Comparison of ENCODE assay signal across 1 cellular context in the genomic region with DNA sequence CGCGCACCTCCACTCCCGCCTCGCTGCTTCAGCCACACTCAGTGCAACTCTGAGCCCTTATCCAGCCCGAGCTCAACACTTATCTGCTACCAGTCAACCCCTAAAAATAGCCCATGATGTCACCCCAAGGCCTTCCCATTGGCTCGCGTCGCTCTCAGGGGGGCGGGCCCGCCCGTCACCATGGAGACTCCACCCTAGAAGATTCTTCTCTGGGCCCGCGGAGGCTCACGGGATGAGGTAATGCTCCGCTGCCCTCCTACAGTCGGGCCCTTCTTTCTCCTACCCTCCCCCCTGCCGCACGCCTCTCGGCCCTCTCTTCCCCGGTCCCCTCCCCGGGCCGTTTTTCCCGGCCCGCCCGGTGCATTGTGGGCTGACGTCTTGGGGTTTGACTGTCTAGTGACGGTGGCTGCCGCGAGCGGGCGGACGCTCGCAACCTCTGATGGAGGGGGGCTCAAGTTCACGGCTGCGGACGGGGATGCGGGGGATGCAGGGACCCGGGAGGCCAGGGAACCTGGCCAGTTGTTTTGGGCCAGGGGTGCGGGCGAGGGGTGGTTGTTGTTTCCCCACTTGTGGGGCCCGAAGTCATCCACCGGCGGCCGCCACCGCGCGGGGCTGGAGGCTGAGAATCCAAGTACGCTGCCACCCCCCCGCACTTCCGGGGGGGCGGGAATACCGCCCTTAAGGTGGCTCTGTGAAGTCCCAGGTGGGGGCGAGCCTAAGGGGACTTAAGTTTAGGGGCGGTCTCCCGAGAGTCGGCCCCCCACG.
TF ChIP-seq lines count a peak whose summit lies in the region.

A gene (minus strand): TSS at position 55 of the 765 bp plus-strand sequence. CDS start 977 bp downstream, outside the sequence.

TF ChIP-seq in GM12878, 131 proteins besides CTCF, POLR2A, EP300 and RAD21 (continued from another document and continues in another):
- TF ChIP-seq, protein P1, sequence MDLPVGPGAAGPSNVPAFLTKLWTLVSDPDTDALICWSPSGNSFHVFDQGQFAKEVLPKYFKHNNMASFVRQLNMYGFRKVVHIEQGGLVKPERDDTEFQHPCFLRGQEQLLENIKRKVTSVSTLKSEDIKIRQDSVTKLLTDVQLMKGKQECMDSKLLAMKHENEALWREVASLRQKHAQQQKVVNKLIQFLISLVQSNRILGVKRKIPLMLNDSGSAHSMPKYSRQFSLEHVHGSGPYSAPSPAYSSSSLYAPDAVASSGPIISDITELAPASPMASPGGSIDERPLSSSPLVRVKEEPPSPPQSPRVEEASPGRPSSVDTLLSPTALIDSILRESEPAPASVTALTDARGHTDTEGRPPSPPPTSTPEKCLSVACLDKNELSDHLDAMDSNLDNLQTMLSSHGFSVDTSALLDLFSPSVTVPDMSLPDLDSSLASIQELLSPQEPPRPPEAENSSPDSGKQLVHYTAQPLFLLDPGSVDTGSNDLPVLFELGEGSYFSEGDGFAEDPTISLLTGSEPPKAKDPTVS (IDR thresholded peaks at IDR 0.05; ENCODE audit: low read depth, low read length): peak; percentile 72
- TF ChIP-seq SREBF2 (IDR thresholded peaks at IDR 0.05; ENCODE audit: low read length) (peak; percentile 11; the same call in 1 of the 2 replicates), RBBP5 (conservative IDR thresholded peaks at IDR 0.05) (no peak), RAD51 (IDR thresholded peaks at IDR 0.05) (no peak), HDAC2 (IDR thresholded peaks at IDR 0.05) (0 out of 2 replicates have a peak, but pooled peaks have one; percentile 77), HCFC1 (IDR thresholded peaks at IDR 0.05; ENCODE audit: low read length) (0 out of 2 replicates have a peak, but pooled peaks have one; percentile 4), PAX5 (IDR thresholded peaks at IDR 0.05; ENCODE audit: borderline replicate concordance, low read depth, low read length) (peak; percentile 38; the same call in 1 of the 2 replicates), SUZ12 (IDR thresholded peaks at IDR 0.05; ENCODE audit: unreplicated experiment) (no peak), WRNIP1 (IDR thresholded peaks at IDR 0.05; ENCODE audit: borderline replicate concordance, low read depth, low read length) (no peak), NFYA (IDR thresholded peaks at IDR 0.05; ENCODE audit: borderline replicate concordance, low read depth, low read length) (no peak), SUPT20H (IDR thresholded peaks at IDR 0.05; ENCODE audit: borderline replicate concordance, control insufficient read depth, low read depth, low read length) (no peak), ZNF217 (IDR thresholded peaks at IDR 0.05) (no peak), ATF7 (IDR thresholded peaks at IDR 0.05; ENCODE audit: low read depth) (peak; percentile 100), ETV6 (conservative IDR thresholded peaks at IDR 0.05 in 1 of 2, IDR thresholded peaks at IDR 0.05 in 1 of 2; ENCODE audit: borderline replicate concordance in 1 of 2, low read depth in 1 of 2) (no peak), RELA (IDR thresholded peaks at IDR 0.05; ENCODE audit: borderline replicate concordance, partially characterized antibody) (no peak), NRF1 (conservative IDR thresholded peaks at IDR 0.05; ENCODE audit: low read depth, low read length) (no peak), NR2F1 (conservative IDR thresholded peaks at IDR 0.05) (peak; percentile 62), LARP7 (IDR thresholded peaks at IDR 0.05) (peak; percentile 52; the same call in 1 of the 2 replicates), SP1 (IDR thresholded peaks at IDR 0.05; ENCODE audit: low read depth, low read length) (peak; percentile 78), TCF7 (IDR thresholded peaks at IDR 0.05; ENCODE audit: borderline replicate concordance) (peak; percentile 49; the same call in 1 of the 2 replicates), NBN (IDR thresholded peaks at IDR 0.05) (peak; percentile 80), SPI1 (IDR thresholded peaks at IDR 0.05; ENCODE audit: borderline replicate concordance, insufficient read depth, low read depth, low read length) (no peak), CHD4 (IDR thresholded peaks at IDR 0.05) (no peak; the same call in 1 of the 2 replicates), CBX3 (IDR thresholded peaks at IDR 0.05; ENCODE audit: borderline replicate concordance, low read depth) (no peak), ESRRA (IDR thresholded peaks at IDR 0.05; ENCODE audit: low read length) (no peak)
- TF ChIP-seq, protein P2, sequence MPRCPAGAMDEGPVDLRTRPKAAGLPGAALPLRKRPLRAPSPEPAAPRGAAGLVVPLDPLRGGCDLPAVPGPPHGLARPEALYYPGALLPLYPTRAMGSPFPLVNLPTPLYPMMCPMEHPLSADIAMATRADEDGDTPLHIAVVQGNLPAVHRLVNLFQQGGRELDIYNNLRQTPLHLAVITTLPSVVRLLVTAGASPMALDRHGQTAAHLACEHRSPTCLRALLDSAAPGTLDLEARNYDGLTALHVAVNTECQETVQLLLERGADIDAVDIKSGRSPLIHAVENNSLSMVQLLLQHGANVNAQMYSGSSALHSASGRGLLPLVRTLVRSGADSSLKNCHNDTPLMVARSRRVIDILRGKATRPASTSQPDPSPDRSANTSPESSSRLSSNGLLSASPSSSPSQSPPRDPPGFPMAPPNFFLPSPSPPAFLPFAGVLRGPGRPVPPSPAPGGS (IDR thresholded peaks at IDR 0.05; ENCODE audit: borderline replicate concordance, insufficient read depth, low read depth, low read length, poor library complexity, severe bottlenecking): no peak
- TF ChIP-seq, protein P3, sequence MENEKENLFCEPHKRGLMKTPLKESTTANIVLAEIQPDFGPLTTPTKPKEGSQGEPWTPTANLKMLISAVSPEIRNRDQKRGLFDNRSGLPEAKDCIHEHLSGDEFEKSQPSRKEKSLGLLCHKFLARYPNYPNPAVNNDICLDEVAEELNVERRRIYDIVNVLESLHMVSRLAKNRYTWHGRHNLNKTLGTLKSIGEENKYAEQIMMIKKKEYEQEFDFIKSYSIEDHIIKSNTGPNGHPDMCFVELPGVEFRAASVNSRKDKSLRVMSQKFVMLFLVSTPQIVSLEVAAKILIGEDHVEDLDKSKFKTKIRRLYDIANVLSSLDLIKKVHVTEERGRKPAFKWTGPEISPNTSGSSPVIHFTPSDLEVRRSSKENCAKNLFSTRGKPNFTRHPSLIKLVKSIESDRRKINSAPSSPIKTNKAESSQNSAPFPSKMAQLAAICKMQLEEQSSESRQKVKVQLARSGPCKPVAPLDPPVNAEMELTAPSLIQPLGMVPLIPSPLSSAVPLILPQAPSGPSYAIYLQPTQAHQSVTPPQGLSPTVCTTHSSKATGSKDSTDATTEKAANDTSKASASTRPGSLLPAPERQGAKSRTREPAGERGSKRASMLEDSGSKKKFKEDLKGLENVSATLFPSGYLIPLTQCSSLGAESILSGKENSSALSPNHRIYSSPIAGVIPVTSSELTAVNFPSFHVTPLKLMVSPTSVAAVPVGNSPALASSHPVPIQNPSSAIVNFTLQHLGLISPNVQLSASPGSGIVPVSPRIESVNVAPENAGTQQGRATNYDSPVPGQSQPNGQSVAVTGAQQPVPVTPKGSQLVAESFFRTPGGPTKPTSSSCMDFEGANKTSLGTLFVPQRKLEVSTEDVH (IDR thresholded peaks at IDR 0.05; ENCODE audit: low read depth, partially characterized antibody): no peak
- TF ChIP-seq, protein P4, sequence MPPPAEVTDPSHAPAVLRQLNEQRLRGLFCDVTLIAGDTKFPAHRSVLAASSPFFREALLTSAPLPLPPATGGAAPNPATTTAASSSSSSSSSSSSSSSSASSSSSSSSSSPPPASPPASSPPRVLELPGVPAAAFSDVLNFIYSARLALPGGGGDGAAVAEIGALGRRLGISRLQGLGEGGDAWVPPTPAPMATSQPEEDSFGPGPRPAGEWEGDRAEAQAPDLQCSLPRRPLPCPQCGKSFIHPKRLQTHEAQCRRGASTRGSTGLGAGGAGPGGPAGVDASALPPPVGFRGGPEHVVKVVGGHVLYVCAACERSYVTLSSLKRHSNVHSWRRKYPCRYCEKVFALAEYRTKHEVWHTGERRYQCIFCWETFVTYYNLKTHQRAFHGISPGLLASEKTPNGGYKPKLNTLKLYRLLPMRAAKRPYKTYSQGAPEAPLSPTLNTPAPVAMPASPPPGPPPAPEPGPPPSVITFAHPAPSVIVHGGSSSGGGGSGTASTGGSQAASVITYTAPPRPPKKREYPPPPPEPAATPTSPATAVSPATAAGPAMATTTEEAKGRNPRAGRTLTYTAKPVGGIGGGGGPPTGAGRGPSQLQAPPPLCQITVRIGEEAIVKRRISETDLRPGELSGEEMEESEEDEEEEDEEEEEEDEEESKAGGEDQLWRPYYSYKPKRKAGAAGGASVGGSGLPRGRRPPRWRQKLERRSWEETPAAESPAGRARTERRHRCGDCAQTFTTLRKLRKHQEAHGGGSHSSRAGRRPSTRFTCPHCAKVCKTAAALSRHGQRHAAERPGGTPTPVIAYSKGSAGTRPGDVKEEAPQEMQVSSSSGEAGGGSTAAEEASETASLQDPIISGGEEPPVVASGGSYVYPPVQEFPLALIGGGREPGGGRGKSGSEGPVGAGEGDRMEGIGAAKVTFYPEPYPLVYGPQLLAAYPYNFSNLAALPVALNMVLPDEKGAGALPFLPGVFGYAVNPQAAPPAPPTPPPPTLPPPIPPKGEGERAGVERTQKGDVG (CRISPR knock-in tag; IDR thresholded peaks at IDR 0.05): 0 out of 2 replicates have a peak, but pooled peaks have one; percentile 24
- TF ChIP-seq, protein P5, sequence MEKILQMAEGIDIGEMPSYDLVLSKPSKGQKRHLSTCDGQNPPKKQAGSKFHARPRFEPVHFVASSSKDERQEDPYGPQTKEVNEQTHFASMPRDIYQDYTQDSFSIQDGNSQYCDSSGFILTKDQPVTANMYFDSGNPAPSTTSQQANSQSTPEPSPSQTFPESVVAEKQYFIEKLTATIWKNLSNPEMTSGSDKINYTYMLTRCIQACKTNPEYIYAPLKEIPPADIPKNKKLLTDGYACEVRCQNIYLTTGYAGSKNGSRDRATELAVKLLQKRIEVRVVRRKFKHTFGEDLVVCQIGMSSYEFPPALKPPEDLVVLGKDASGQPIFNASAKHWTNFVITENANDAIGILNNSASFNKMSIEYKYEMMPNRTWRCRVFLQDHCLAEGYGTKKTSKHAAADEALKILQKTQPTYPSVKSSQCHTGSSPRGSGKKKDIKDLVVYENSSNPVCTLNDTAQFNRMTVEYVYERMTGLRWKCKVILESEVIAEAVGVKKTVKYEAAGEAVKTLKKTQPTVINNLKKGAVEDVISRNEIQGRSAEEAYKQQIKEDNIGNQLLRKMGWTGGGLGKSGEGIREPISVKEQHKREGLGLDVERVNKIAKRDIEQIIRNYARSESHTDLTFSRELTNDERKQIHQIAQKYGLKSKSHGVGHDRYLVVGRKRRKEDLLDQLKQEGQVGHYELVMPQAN (conservative IDR thresholded peaks at IDR 0.05): peak; percentile 18; the same call in 1 of the 2 replicates
- TF ChIP-seq, protein P6, sequence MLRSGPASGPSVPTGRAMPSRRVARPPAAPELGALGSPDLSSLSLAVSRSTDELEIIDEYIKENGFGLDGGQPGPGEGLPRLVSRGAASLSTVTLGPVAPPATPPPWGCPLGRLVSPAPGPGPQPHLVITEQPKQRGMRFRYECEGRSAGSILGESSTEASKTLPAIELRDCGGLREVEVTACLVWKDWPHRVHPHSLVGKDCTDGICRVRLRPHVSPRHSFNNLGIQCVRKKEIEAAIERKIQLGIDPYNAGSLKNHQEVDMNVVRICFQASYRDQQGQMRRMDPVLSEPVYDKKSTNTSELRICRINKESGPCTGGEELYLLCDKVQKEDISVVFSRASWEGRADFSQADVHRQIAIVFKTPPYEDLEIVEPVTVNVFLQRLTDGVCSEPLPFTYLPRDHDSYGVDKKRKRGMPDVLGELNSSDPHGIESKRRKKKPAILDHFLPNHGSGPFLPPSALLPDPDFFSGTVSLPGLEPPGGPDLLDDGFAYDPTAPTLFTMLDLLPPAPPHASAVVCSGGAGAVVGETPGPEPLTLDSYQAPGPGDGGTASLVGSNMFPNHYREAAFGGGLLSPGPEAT (IDR thresholded peaks at IDR 0.05; ENCODE audit: low read depth): 0 out of 2 replicates have a peak, but pooled peaks have one; percentile 21
- TF ChIP-seq, protein P7, sequence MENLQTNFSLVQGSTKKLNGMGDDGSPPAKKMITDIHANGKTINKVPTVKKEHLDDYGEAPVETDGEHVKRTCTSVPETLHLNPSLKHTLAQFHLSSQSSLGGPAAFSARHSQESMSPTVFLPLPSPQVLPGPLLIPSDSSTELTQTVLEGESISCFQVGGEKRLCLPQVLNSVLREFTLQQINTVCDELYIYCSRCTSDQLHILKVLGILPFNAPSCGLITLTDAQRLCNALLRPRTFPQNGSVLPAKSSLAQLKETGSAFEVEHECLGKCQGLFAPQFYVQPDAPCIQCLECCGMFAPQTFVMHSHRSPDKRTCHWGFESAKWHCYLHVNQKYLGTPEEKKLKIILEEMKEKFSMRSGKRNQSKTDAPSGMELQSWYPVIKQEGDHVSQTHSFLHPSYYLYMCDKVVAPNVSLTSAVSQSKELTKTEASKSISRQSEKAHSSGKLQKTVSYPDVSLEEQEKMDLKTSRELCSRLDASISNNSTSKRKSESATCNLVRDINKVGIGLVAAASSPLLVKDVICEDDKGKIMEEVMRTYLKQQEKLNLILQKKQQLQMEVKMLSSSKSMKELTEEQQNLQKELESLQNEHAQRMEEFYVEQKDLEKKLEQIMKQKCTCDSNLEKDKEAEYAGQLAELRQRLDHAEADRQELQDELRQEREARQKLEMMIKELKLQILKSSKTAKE (IDR thresholded peaks at IDR 0.05; ENCODE audit: low read depth, poor library complexity, severe bottlenecking): peak; percentile 64
- TF ChIP-seq, protein P8, sequence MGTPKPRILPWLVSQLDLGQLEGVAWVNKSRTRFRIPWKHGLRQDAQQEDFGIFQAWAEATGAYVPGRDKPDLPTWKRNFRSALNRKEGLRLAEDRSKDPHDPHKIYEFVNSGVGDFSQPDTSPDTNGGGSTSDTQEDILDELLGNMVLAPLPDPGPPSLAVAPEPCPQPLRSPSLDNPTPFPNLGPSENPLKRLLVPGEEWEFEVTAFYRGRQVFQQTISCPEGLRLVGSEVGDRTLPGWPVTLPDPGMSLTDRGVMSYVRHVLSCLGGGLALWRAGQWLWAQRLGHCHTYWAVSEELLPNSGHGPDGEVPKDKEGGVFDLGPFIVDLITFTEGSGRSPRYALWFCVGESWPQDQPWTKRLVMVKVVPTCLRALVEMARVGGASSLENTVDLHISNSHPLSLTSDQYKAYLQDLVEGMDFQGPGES (IDR thresholded peaks at IDR 0.05): 0 out of 2 replicates have a peak, but pooled peaks have one; percentile 38
- TF ChIP-seq, protein P9, sequence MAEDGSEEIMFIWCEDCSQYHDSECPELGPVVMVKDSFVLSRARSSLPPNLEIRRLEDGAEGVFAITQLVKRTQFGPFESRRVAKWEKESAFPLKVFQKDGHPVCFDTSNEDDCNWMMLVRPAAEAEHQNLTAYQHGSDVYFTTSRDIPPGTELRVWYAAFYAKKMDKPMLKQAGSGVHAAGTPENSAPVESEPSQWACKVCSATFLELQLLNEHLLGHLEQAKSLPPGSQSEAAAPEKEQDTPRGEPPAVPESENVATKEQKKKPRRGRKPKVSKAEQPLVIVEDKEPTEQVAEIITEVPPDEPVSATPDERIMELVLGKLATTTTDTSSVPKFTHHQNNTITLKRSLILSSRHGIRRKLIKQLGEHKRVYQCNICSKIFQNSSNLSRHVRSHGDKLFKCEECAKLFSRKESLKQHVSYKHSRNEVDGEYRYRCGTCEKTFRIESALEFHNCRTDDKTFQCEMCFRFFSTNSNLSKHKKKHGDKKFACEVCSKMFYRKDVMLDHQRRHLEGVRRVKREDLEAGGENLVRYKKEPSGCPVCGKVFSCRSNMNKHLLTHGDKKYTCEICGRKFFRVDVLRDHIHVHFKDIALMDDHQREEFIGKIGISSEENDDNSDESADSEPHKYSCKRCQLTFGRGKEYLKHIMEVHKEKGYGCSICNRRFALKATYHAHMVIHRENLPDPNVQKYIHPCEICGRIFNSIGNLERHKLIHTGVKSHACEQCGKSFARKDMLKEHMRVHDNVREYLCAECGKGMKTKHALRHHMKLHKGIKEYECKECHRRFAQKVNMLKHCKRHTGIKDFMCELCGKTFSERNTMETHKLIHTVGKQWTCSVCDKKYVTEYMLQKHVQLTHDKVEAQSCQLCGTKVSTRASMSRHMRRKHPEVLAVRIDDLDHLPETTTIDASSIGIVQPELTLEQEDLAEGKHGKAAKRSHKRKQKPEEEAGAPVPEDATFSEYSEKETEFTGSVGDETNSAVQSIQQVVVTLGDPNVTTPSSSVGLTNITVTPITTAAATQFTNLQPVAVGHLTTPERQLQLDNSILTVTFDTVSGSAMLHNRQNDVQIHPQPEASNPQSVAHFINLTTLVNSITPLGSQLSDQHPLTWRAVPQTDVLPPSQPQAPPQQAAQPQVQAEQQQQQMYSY (CRISPR knock-in tag; IDR thresholded peaks at IDR 0.05): no peak
